In genomic region chr1:104488296-104489015, GRCh38 we compare ENCODE assay signal across 27 cellular contexts.
"Had no signal": no experiment of that assay in that cellular context is flagged by ENCODE, and none has a peak within 500 bp of the region (broad histone marks: within the 10 kb centered on the region; RNA-seq: fewer than 3 reads in every experiment).

No MANE protein-coding gene starts in this region.

- DNase-seq: cortex of kidney; dorsolateral prefrontal cortex; effector CD8-positive, alpha-beta T cell; gastrocnemius medialis; heart right ventricle; hypothalamus; kidney glomerular epithelial cell; mammary epithelial cell; mucosa of descending colon; naive thymus-derived CD8-positive, alpha-beta T cell; occipital lobe; pancreas; retina; right lobe of liver; stimulated activated CD4-positive, alpha-beta T cell treated with anti-CD3 and anti-CD28 coated beads, Interleukin-4, amount 100 ng/mL, for 1 hour; stimulated activated CD8-positive, alpha-beta memory T cell treated with anti-CD3 and anti-CD28 coated beads, Interleukin-4, amount 100 ng/mL, for 48 hours; stimulated activated naive CD8-positive, alpha-beta T cell treated with anti-CD3 and anti-CD28 coated beads, Interleukin-15, Interleukin-2, amounts not matched to agents 100 U/mL and 50 U/mL, for 24 hours; thyroid gland; upper lobe of left lung had no signal

- H3K27me3 ChIP-seq: dorsolateral prefrontal cortex, esophagus muscularis mucosa, gastrocnemius medialis, heart right ventricle, pancreas, right lobe of liver, suprapubic skin, thyroid gland, upper lobe of left lung, vagina had no signal

- H3K4me3 ChIP-seq: dorsolateral prefrontal cortex, esophagus muscularis mucosa, gastrocnemius medialis, heart right ventricle, mucosa of descending colon, pancreas, prostate gland, right lobe of liver, suprapubic skin, thyroid gland, upper lobe of left lung, vagina had no signal

- H3K9me3 ChIP-seq: esophagus muscularis mucosa, gastrocnemius medialis, pancreas, prostate gland, right lobe of liver, thyroid gland, upper lobe of left lung, vagina had no signal

- FAIRE-seq: endometrium, islet of Langerhans, pancreas had no signal

- H3K4me1 ChIP-seq: esophagus muscularis mucosa, gastrocnemius medialis, heart right ventricle, pancreas, prostate gland, right lobe of liver, suprapubic skin, thyroid gland, upper lobe of left lung, vagina had no signal

- H3K27ac ChIP-seq: dorsolateral prefrontal cortex, epithelial cell of prostate, esophagus muscularis mucosa, gastrocnemius medialis, heart right ventricle, pancreas, prostate gland, right lobe of liver, suprapubic skin, thyroid gland, upper lobe of left lung, vagina had no signal

- ATAC-seq: gastrocnemius medialis; heart right ventricle; mucosa of descending colon; naive thymus-derived CD8-positive, alpha-beta T cell; pancreas; right lobe of liver; stimulated activated effector memory CD8-positive, alpha-beta T cell treated with anti-CD3 and anti-CD28 coated beads, Interleukin-12 subunit alpha, Interleukin-12 subunit beta, amount 100 ng/mL, for 72 hours; stimulated activated naive CD8-positive, alpha-beta T cell treated with anti-CD3 and anti-CD28 coated beads, Interleukin-15, Interleukin-2, amounts not matched to agents 100 U/mL and 50 U/mL, for 24 hours had no signal

- H3K36me3 ChIP-seq: esophagus muscularis mucosa, gastrocnemius medialis, heart right ventricle, pancreas, prostate gland, right lobe of liver, suprapubic skin, thyroid gland, upper lobe of left lung, vagina had no signal
